ENCODE assay signal across 9 cellular contexts in genomic region chr13:80048802-80049201, GRCh38.
DNase-seq lines count a peak whose midpoint lies in the region; ATAC-seq and TF ChIP-seq lines count a peak whose summit lies in the region.
"Had no signal": no experiment of that assay in that cellular context is flagged by ENCODE, and none has a peak within 500 bp of the region (broad histone marks: within the 10 kb centered on the region; RNA-seq: fewer than 3 reads in every experiment).

No MANE protein-coding gene starts in this region.

- H3K9ac ChIP-seq in neuronal stem cell (ENCODE audit: low read depth, low read length, poor library complexity) = no peak overlapping the region
- H3K9ac ChIP-seq: KMS-11 had no signal

- no peak overlapping the region for H2BK15ac ChIP-seq in neuronal stem cell (ENCODE audit: low read length)

- no peak overlapping the region for H4K8ac ChIP-seq in neuronal stem cell (ENCODE audit: low read depth, low read length)

- no peaks in the 10 kb centered on the region for H3K79me1 ChIP-seq in neuronal stem cell (ENCODE audit: low read depth, low read length)

- H3K18ac ChIP-seq in neuronal stem cell (ENCODE audit: low read length) = no peak overlapping the region

- H3K4me1 ChIP-seq in BE2C = peaks cover 11% of the 10 kb centered on the region
- H3K4me1 ChIP-seq in neuronal stem cell (ENCODE audit: control insufficient read depth in 2 of 2, insufficient read depth in 1 of 2, low read depth in 1 of 2, low read length in 2 of 2) = peaks cover 7 to 11% of the 10 kb centered on the region in 2 donors
- peaks cover 10% of the 10 kb centered on the region for H3K4me1 ChIP-seq in testis

- H3K4ac ChIP-seq in neuronal stem cell (ENCODE audit: low read length) = no peak overlapping the region

- H3K9me3 ChIP-seq in BE2C = no peaks in the 10 kb centered on the region
- no peaks in the 10 kb centered on the region for H3K9me3 ChIP-seq in neuronal stem cell (replicated peaks in 1 of 2; ENCODE audit: control insufficient read depth in 2 of 2, insufficient read depth in 1 of 2, low read depth in 1 of 2, low read length in 2 of 2)
- H3K9me3 ChIP-seq in testis = no peaks in the 10 kb centered on the region

- peak overlapping the region; percentile 48 for H2AFZ ChIP-seq in neuronal stem cell (ENCODE audit: low read length)

- H2BK12ac ChIP-seq in neuronal stem cell (ENCODE audit: low read length) = no peak overlapping the region

- H2BK5ac ChIP-seq in neuronal stem cell (ENCODE audit: low read length) = no peak overlapping the region

- H3K23ac ChIP-seq in neuronal stem cell (ENCODE audit: low read depth, low read length, poor library complexity) = no peak overlapping the region

- H3K14ac ChIP-seq in neuronal stem cell (ENCODE audit: low read length) = no peak overlapping the region

- intact Hi-C loops in testis (cut with DNase I; ENCODE audit: low total_unique reads) = no loop called here

- H3K4me3 ChIP-seq in BE2C (ENCODE audit: low read depth, low read length) (peak overlapping the region; percentile 2; the same call in 1 of the 2 replicates), fibroblast of pulmonary artery (replicated peaks; ENCODE audit: low read depth, low read length) (no peak overlapping the region), neuronal stem cell (ENCODE audit: low read length in 2 of 2) (no peak overlapping the region), testis (no peak overlapping the region)

- H4K91ac ChIP-seq in neuronal stem cell (ENCODE audit: low read depth, low read length, poor library complexity) = no peak overlapping the region

- peak; percentile 98 for ATAC-seq in HG03139 (IDR thresholded peaks at IDR 0.05; ENCODE audit: unreplicated experiment)

- H3K4me2 ChIP-seq in neuronal stem cell (ENCODE audit: insufficient read depth, low read length, poor library complexity, severe bottlenecking) = no peak overlapping the region
- H3K4me2 ChIP-seq: KMS-11 had no signal

- H3K27ac ChIP-seq in neuronal stem cell (replicated peaks; ENCODE audit: low read length) (no peak overlapping the region), testis (no peak overlapping the region)
- H3K27ac ChIP-seq: KMS-11 had no signal

- H3K27me3 ChIP-seq in BE2C (no peaks in the 10 kb centered on the region), neuronal stem cell (ENCODE audit: control insufficient read depth in 3 of 3, insufficient read depth in 3 of 3, low read depth in 1 of 3, low read length in 3 of 3) (no peaks in the 10 kb centered on the region), testis (no peaks in the 10 kb centered on the region)

- no peaks in the 10 kb centered on the region for H3K36me3 ChIP-seq in BE2C
- no peaks in the 10 kb centered on the region for H3K36me3 ChIP-seq in neuronal stem cell (replicated peaks in 1 of 2; ENCODE audit: control insufficient read depth in 2 of 2, insufficient read depth in 2 of 2, low read length in 2 of 2)
- H3K36me3 ChIP-seq in testis (ENCODE audit: low read depth, missing control alignments) = no peaks in the 10 kb centered on the region

- DNase-seq in BE2C (peak; percentile 81), NOMO-1 treated with dmso at 0.1 percent for 144 hours (lab: John Stamatoyannopoulos, UW; ENCODE audit: unreplicated experiment) (peak; percentile 93), activated T-cell treated with anti-CD3 and anti-CD28 coated beads for 24 hours (ENCODE audit: low read depth) (peak; percentile 61), fibroblast of pulmonary artery (ENCODE audit: low read depth) (peak; percentile 97), neuronal stem cell (ENCODE audit: low spot score) (no peak), testis (peak; percentile 84)

- TF ChIP-seq CTCF in BE2C (IDR thresholded peaks at IDR 0.05; ENCODE audit: low read depth, low read length) (no peak), fibroblast of pulmonary artery (IDR thresholded peaks at IDR 0.05; ENCODE audit: low read length, missing control alignments) (no peak), testis (IDR thresholded peaks at IDR 0.05) (no peak)

- no CpG with 5 or more reads among the region's 7 CpGs for whole genome bisulfite sequencing in neuronal stem cell (ENCODE audit: extremely low coverage in 2 of 2, insufficient read length in 2 of 2, insufficient replicate concordance in 1 of 2), 2 donors
- WGBS in testis, 2 donors = 17 to 30% methylated on average over 7 of the region's 7 CpGs

- peak; percentile 21 for TF ChIP-seq POLR2A in GM19099 (IDR thresholded peaks at IDR 0.05; ENCODE audit: extremely low read depth, insufficient read length, low read depth)
- no peak for TF ChIP-seq POLR2A in testis (IDR thresholded peaks at IDR 0.05)

- no peak overlapping the region for H2BK120ac ChIP-seq in neuronal stem cell (ENCODE audit: low read depth, low read length)

- H2AK5ac ChIP-seq in neuronal stem cell (ENCODE audit: low read depth, low read length) = no peak overlapping the region
